In genomic region chr10:130054021-130054420, GRCh38 we compare ENCODE assay signal across 19 cellular contexts. TPM values are rescaled to one million over a fixed set of nuclear protein-coding genes. Genes with fewer than 3 reads are reported as not detected.
DNase-seq lines count a peak whose midpoint lies in the region; TF ChIP-seq lines count a peak whose summit lies in the region.
"Had no signal": no experiment of that assay in that cellular context is flagged by ENCODE, and none has a peak within 500 bp of the region (broad histone marks: within the 10 kb centered on the region; RNA-seq: fewer than 3 reads in every experiment).

No MANE protein-coding gene starts in this region.

- TF ChIP-seq CTCF in foreskin fibroblast (IDR thresholded peaks at IDR 0.05; ENCODE audit: low read depth, low read length): no peak

- DNase-seq in COLO829 (ENCODE audit: low spot score) (peak; percentile 15), RPMI7951 (ENCODE audit: low read depth) (peak; percentile 43), fibroblast of gingiva (ENCODE audit: low read depth) (peak; percentile 44), stromal cell of bone marrow (ENCODE audit: low read depth) (peak; percentile 38), putamen (ENCODE audit: low spot score) (no peak), amygdala (lab: John Stamatoyannopoulos, UW) (no peak), foreskin fibroblast (no peak)
- DNase-seq: AML-193; CD4-positive, alpha-beta T cell; COR-L47; DMS 273 treated with DMSO at 0.1 percent for 48 hours; DMS153; DMS53; DMS79; DND-41; GDM1 had no signal

- no peak overlapping the region for H3K4me3 ChIP-seq in foreskin fibroblast (ENCODE audit: low read depth in 1 of 2, low read length in 2 of 2)
- H3K4me3 ChIP-seq: A549, GM12878 had no signal

RNA-seq across cellular contexts. Expression of gene C10orf143, which starts 56.6 kb away (rescaled TPM):
- total RNA-seq in RPMI7951 (2014; rRNA removed; shearing (Covaris generic)): 0.24 TPM in 1 of 2 replicates, not detected in the other
- total RNA-seq: G401 had no signal

Comparison
In these comparisons a context has a peak if more than half of its experiments do, and no peak if none do; other contexts are left out.
1. DNase-seq: peak in COLO829 (single experiment), RPMI7951 (single experiment), fibroblast of gingiva (single experiment) and stromal cell of bone marrow (single experiment); none in putamen (single experiment), amygdala (0 of 56) and foreskin fibroblast (0 of 2).